1 cellular context compared by ENCODE assay signal in genomic region chr17:29148790-29149430, GRCh38.
TF ChIP-seq lines count a peak whose summit lies in the region.

No MANE protein-coding gene starts in this region.

TF ChIP-seq in HepG2, 621 proteins besides CTCF, POLR2A, EP300 and RAD21 (continued from another document and continues in another):
- TF ChIP-seq PHB2 (IDR thresholded peaks at IDR 0.05; ENCODE audit: partially characterized antibody) (no peak), BCL3 (CRISPR knock-in tag; IDR thresholded peaks at IDR 0.05) (no peak), ZNF335 (CRISPR knock-in tag; IDR thresholded peaks at IDR 0.05) (no peak), SP2 (CRISPR knock-in tag; IDR thresholded peaks at IDR 0.05) (no peak), GLI4 (CRISPR knock-in tag; IDR thresholded peaks at IDR 0.05; ENCODE audit: borderline replicate concordance) (no peak), ZBTB33 (CRISPR knock-in tag; IDR thresholded peaks at IDR 0.05) (no peak), PATZ1 (CRISPR knock-in tag; IDR thresholded peaks at IDR 0.05) (peak; percentile 95), HNF1B (CRISPR knock-in tag; IDR thresholded peaks at IDR 0.05) (peak; percentile 77; the same call in 1 of the 2 replicates), DMAP1 (CRISPR knock-in tag; IDR thresholded peaks at IDR 0.05) (peak; percentile 28; the same call in 1 of the 2 replicates), ZNF451 (CRISPR knock-in tag; IDR thresholded peaks at IDR 0.05) (0 out of 2 replicates have a peak, but pooled peaks have one; percentile 50), BCL6 (CRISPR knock-in tag; IDR thresholded peaks at IDR 0.05) (no peak; the same call in none of the 2 replicates), ARHGAP35 (CRISPR knock-in tag; IDR thresholded peaks at IDR 0.05; ENCODE audit: borderline replicate concordance) (0 out of 2 replicates have a peak, but pooled peaks have one; percentile 52), ZNF605 (CRISPR knock-in tag; IDR thresholded peaks at IDR 0.05) (peak; percentile 61; the same call in 1 of the 2 replicates), FOXP4 (CRISPR knock-in tag; IDR thresholded peaks at IDR 0.05) (peak; percentile 50; the same call in 1 of the 2 replicates), ZXDC (CRISPR knock-in tag; IDR thresholded peaks at IDR 0.05) (no peak), KLF6 (CRISPR knock-in tag; IDR thresholded peaks at IDR 0.05) (peak; percentile 76; the same call in 1 of the 2 replicates), ETS1 (CRISPR knock-in tag; IDR thresholded peaks at IDR 0.05) (no peak), ZNF318 (CRISPR knock-in tag; IDR thresholded peaks at IDR 0.05) (no peak), KDM4B (CRISPR knock-in tag; IDR thresholded peaks at IDR 0.05) (0 out of 2 replicates have a peak, but pooled peaks have one; percentile 37), RARG (CRISPR knock-in tag; IDR thresholded peaks at IDR 0.05; ENCODE audit: low read depth) (no peak), RNF219 (CRISPR knock-in tag; IDR thresholded peaks at IDR 0.05) (no peak), ZSCAN30 (CRISPR knock-in tag; IDR thresholded peaks at IDR 0.05) (no peak), NBN (conservative IDR thresholded peaks at IDR 0.05) (no peak), ZNF615 (CRISPR knock-in tag; IDR thresholded peaks at IDR 0.05; ENCODE audit: borderline replicate concordance) (no peak), EEA1 (CRISPR knock-in tag; IDR thresholded peaks at IDR 0.05; ENCODE audit: borderline replicate concordance) (no peak), BRCA1 (CRISPR knock-in tag; IDR thresholded peaks at IDR 0.05) (no peak), ZNF510 (CRISPR knock-in tag; IDR thresholded peaks at IDR 0.05; ENCODE audit: low read depth) (no peak), ZSCAN31 (CRISPR knock-in tag; IDR thresholded peaks at IDR 0.05; ENCODE audit: low read depth) (no peak)
